Comparison of ENCODE assay signal across 8 cellular contexts in the genomic region with DNA sequence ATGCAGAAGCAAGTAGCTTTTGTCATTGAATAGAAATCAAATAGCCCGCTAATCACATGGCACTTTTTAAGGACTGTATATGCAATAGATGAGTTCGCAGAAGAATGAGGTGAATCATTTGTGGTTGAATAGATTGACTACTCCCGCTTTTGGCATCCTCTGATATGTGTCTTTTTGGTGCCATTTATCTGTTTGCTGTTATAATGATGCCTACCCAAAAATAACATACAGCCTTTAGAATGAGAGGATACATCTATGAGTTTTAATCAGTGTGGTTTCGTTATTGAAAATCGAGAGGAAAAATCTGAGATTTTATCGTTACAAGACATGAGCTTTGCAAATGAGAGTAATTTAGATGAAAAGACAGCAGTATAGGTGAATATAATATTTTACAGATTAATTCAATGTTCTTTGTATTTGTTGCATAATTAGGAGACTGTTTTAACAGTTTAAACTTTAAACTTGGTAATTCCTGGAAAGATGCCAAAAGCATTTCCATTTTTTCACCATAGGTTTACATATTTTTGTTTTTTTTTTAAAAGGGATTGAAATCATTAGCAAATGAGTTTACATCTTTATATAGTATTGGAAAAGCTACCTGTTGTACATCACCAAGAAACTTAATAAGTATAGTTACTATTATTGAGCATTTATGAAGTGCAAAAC. TPM values are rescaled to one million over a fixed set of nuclear protein-coding genes. Genes with fewer than 3 reads are reported as not detected.
DNase-seq lines count a peak whose midpoint lies in the region; ATAC-seq, FAIRE-seq and TF ChIP-seq lines count a peak whose summit lies in the region.

No MANE protein-coding gene starts in this region.

- H3K4me3 Mint-ChIP-seq in naive thymus-derived CD4-positive, alpha-beta T cell, result peak overlapping the region; percentile 90 to 99 (median 94)

- H4K20me1 ChIP-seq in OCI-LY7 (ENCODE audit: insufficient read depth, low read length), result no peaks in the 10 kb centered on the region

- POLR2A ChIA-PET in naive thymus-derived CD4-positive, alpha-beta T cell (lab: Charles Lee), result interaction anchor here (0.6 to 4.6 kb wide), 22 partner anchors 10 to 262 kb away, joined by 3 to 67 read pairs (median 5); partner anchors contain the start of genes CYP2R1 and PSMA1
- POLR2A ChIA-PET in HEK293T (lab: Yijun Ruan, JAX), result interaction anchor here (0.6 kb wide), 1 partner anchor 146 kb away, joined by 3 read pairs; the partner anchor contains the start of gene COPB1
- POLR2A ChIA-PET in OCI-LY7 (lab: Charles Lee), result interaction anchor here (0.6 kb wide), 2 partner anchors 64 to 144 kb away, joined by 5 read pairs; no protein-coding TSS in a partner anchor

- H3K27me3 ChIP-seq in naive thymus-derived CD4-positive, alpha-beta T cell (ENCODE audit: control insufficient read depth in 2 of 2, insufficient read depth in 2 of 2, low read length in 2 of 2), result no peaks in the 10 kb centered on the region

- H3K4me1 Mint-ChIP-seq in naive thymus-derived CD4-positive, alpha-beta T cell, result peaks cover 25 to 68% (median 53%) of the 10 kb centered on the region in 7 donors

- BruUV-seq in OCI-LY7 (replicated peaks; lab: Mats Ljungman, UMichigan), result no TSS peak

- peak overlapping the region; percentile 68 for H3K4me3 ChIP-seq in naive thymus-derived CD4-positive, alpha-beta T cell (ENCODE audit: low read length)
- no peak overlapping the region for H3K4me3 ChIP-seq in OCI-LY7 (ENCODE audit: low read depth, low read length, poor library complexity, severe bottlenecking)

- peak overlapping the region; percentile 89 for H3K27ac ChIP-seq in naive thymus-derived CD4-positive, alpha-beta T cell (ENCODE audit: low read depth, low read length)
- H3K27ac ChIP-seq in OCI-LY7 (ENCODE audit: low read depth, low read length, poor library complexity, severe bottlenecking), result no peak overlapping the region

- H3K9me2 ChIP-seq in OCI-LY7 (ENCODE audit: insufficient read depth, low read length), result no peaks in the 10 kb centered on the region

- no peak overlapping the region for H3K4me2 ChIP-seq in OCI-LY7 (ENCODE audit: low read length)

- intact Hi-C loops in naive thymus-derived CD4-positive, alpha-beta T cell (cut with micrococcal nuclease), result loop anchor here (1.0 to 5.0 kb wide), 6 partner anchors 8 to 246 kb away; no protein-coding TSS in a partner anchor
- intact Hi-C loops in OCI-LY7 (cut with micrococcal nuclease; ENCODE audit: unreplicated experiment), result no loop called here

- no peaks in the 10 kb centered on the region for H3K9me3 ChIP-seq in naive thymus-derived CD4-positive, alpha-beta T cell (ENCODE audit: control insufficient read depth in 2 of 3, low read length in 3 of 3)
- H3K9me3 ChIP-seq in OCI-LY7 (ENCODE audit: low read length), result no peaks in the 10 kb centered on the region

- no peak overlapping the region for H2AFZ ChIP-seq in OCI-LY7 (ENCODE audit: low read length)

- peaks cover 0 to 15% (median 0%) of the 10 kb centered on the region in 3 experiments for H3K36me3 ChIP-seq in naive thymus-derived CD4-positive, alpha-beta T cell (ENCODE audit: control insufficient read depth in 2 of 3, insufficient read depth in 3 of 3, low read length in 3 of 3)
- H3K36me3 ChIP-seq in OCI-LY7 (ENCODE audit: insufficient read depth, low read length), result no peaks in the 10 kb centered on the region

- no peak for TF ChIP-seq CTCF in OCI-LY7 (conservative IDR thresholded peaks at IDR 0.05; ENCODE audit: low read length)

- CTCF ChIA-PET in naive thymus-derived CD4-positive, alpha-beta T cell (lab: Charles Lee), result interaction anchor here (0.6 to 3.0 kb wide), 15 partner anchors 15 to 205 kb away, joined by 3 to 19 read pairs (median 4); no protein-coding TSS in a partner anchor
- CTCF ChIA-PET in HEK293T (lab: Yijun Ruan, JAX) (interaction anchor here (0.6 kb wide), 1 partner anchor 152 kb away, joined by 3 read pairs; no protein-coding TSS in a partner anchor), OCI-LY7 (lab: Charles Lee; ENCODE audit: unreplicated experiment) (no interaction called here)

- no peaks in the 10 kb centered on the region for H3K27me3 Mint-ChIP-seq in naive thymus-derived CD4-positive, alpha-beta T cell

- H3K9me3 Mint-ChIP-seq in naive thymus-derived CD4-positive, alpha-beta T cell, result peaks cover 0 to 1% (median 0%) of the 10 kb centered on the region in 11 donors

- DNase-seq in NCI-H1105 treated with DMSO at 0.1 percent for 48 hours (lab: John Stamatoyannopoulos, UW), result peak; percentile 63
- DNase-seq in NCI-H1105 (lab: John Stamatoyannopoulos, UW), result no peak
- peak; percentile 65 for DNase-seq in NOMO-1 treated with DMSO at 0.1 percent for 48 hours (lab: John Stamatoyannopoulos, UW; ENCODE audit: unreplicated experiment)
- DNase-seq in naive thymus-derived CD4-positive, alpha-beta T cell, result peak in 7 of 9 donors; percentile 41 to 67 (median 54)
- DNase-seq in HEK293T (ENCODE audit: extremely low spot score), result no peak
- DNase-seq in OCI-LY7 (ENCODE audit: low spot score), result no peak

- FAIRE-seq in colon (lab: Jason Lieb, UNC), result peak; percentile 51

- H3K27ac Mint-ChIP-seq in naive thymus-derived CD4-positive, alpha-beta T cell, result peak overlapping the region; percentile 65 to 95 (median 91)

- no peaks in the 10 kb centered on the region for H3K79me2 ChIP-seq in OCI-LY7 (ENCODE audit: insufficient read depth, low read depth, low read length)

- peaks cover 12 to 55% (median 15%) of the 10 kb centered on the region in 5 donors for H3K36me3 Mint-ChIP-seq in naive thymus-derived CD4-positive, alpha-beta T cell

- ATAC-seq in naive thymus-derived CD4-positive, alpha-beta T cell, result peak; percentile 47
- no peak for ATAC-seq in GM21576 (IDR thresholded peaks at IDR 0.05; ENCODE audit: unreplicated experiment)

- H3K4me1 ChIP-seq in naive thymus-derived CD4-positive, alpha-beta T cell (ENCODE audit: control insufficient read depth in 2 of 2, insufficient read depth in 2 of 2, low read length in 2 of 2), result peaks cover 24 to 30% of the 10 kb centered on the region in 2 donors
- no peaks in the 10 kb centered on the region for H3K4me1 ChIP-seq in OCI-LY7 (ENCODE audit: insufficient read depth, low read length, poor library complexity, severe bottlenecking)

TF ChIP-seq in HEK293T, 16 proteins besides CTCF, POLR2A, EP300 and RAD21:
- TF ChIP-seq ARNT (IDR thresholded peaks at IDR 0.05), result no peak
- TF ChIP-seq ELF4 (IDR thresholded peaks at IDR 0.05), result no peak
- no peak for TF ChIP-seq CTBP1 (IDR thresholded peaks at IDR 0.05; ENCODE audit: borderline replicate concordance)

RNA-seq across cellular contexts. Expression of gene PDE3B, which starts 1.8 kb away (rescaled TPM):
- total RNA-seq in naive thymus-derived CD4-positive, alpha-beta T cell, result 100 to 1,000 TPM in 4 of 5 experiments, 10 to 100 TPM in 1; 79.6 to 268 (median 151) TPM
- 10 to 100 TPM; 49.7 to 81.2 TPM for polyA plus RNA-seq in naive thymus-derived CD4-positive, alpha-beta T cell
- not detected in 2 replicates for total RNA-seq in OCI-LY7 (2014; rRNA removed; shearing (Covaris generic))
- not detected in 2 replicates for total RNA-seq in OCI-LY7 (2022)

Comparison
In these comparisons a context has a peak if more than half of its experiments do, and no peak if none do; other contexts are left out.
1. DNase-seq: peak in NCI-H1105 treated with DMSO at 0.1 percent for 48 hours (single experiment), NOMO-1 treated with DMSO at 0.1 percent for 48 hours (single experiment) and naive thymus-derived CD4-positive, alpha-beta T cell (7 of 9); none in NCI-H1105 (single experiment), HEK293T (single experiment) and OCI-LY7 (single experiment).
2. RNA of gene PDE3B, which starts 1.8 kb away (total RNA-seq): 79.6 to 268 TPM in naive thymus-derived CD4-positive, alpha-beta T cell; not detected in OCI-LY7; every median in the first group is over 10 times any median in the second.